Comparison of ENCODE assay signal across 17 cellular contexts in the genomic region with DNA sequence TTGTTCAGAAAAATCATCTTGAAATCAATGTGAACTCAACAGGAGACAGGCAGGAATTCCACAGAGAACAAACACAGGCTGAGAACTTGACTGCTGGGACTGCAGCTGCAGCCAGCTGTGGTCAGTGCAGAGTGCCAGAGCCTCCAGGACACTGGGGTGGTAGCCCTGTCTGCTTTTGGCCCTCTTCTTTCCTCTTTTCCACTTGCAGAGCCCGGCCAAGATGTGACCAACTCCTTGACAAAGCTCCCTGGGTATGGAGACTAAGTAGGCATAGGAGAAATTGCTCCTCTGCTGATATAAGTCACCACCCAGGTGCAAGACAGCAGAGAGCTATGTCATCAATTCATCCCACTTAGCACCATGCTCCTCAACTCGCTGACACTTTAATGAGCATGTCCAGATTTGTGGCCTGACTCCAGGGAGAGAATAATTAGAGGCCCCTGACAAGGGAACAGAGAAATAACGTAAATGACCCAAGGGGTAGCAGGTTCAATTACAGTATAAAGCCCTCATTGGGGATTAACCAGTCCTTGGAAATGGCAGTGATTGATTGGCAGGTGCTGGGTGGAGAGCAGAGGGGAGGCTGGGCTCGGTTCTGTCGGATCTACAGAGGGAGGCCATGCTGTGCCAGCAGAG.
A peak's percentile ranks its signal among the peaks of the same experiment; 100 is the strongest.
DNase-seq lines count a peak whose midpoint lies in the region; ATAC-seq and TF ChIP-seq lines count a peak whose summit lies in the region.
"Had no signal": no experiment of that assay in that cellular context is flagged by ENCODE, and none has a peak within 500 bp of the region (broad histone marks: within the 10 kb centered on the region; RNA-seq: fewer than 3 reads in every experiment).

No MANE protein-coding gene starts in this region.

- H3K36me3 ChIP-seq in upper lobe of left lung (no peaks in the 10 kb centered on the region), MG63 (no peaks in the 10 kb centered on the region)
- H3K36me3 ChIP-seq: BE2C had no signal

- H3K4me3 ChIP-seq in upper lobe of left lung = no peak overlapping the region
- H3K4me3 ChIP-seq in MG63 = no peak overlapping the region
- H3K4me3 ChIP-seq: A549, GM23248 had no signal

- no peaks in the 10 kb centered on the region for H3K36me3 Mint-ChIP-seq in chondrocyte (ENCODE audit: low read depth)
- H3K36me3 Mint-ChIP-seq: CD8-positive, alpha-beta T cell had no signal

- ATAC-seq in upper lobe of left lung (ENCODE audit: low FRiP score in 2 of 2) = peak; percentile 8 to 32
- ATAC-seq: A549; CD8-positive, alpha-beta T cell; HCT116 had no signal

- H3K9me3 Mint-ChIP-seq in chondrocyte (ENCODE audit: low read depth) = no peaks in the 10 kb centered on the region
- H3K9me3 Mint-ChIP-seq: CD8-positive, alpha-beta T cell had no signal

- H3K4me1 Mint-ChIP-seq in chondrocyte (ENCODE audit: low read depth) = peaks cover 53% of the 10 kb centered on the region

- H3K9me3 ChIP-seq in upper lobe of left lung = no peaks in the 10 kb centered on the region
- H3K9me3 ChIP-seq in MG63 = no peaks in the 10 kb centered on the region
- H3K9me3 ChIP-seq: A549, BE2C had no signal

- H3K27me3 Mint-ChIP-seq in chondrocyte (ENCODE audit: low read depth) = no peaks in the 10 kb centered on the region

- no peak for TF ChIP-seq POLR2A in upper lobe of left lung (IDR thresholded peaks at IDR 0.05)

- TF ChIP-seq CTCF in chondrocyte (IDR thresholded peaks at IDR 0.05) = no peak
- TF ChIP-seq CTCF in upper lobe of left lung (IDR thresholded peaks at IDR 0.05) = no peak

- H3K27ac Mint-ChIP-seq in chondrocyte (ENCODE audit: unreplicated experiment) = peak overlapping the region; percentile 55
- H3K27ac Mint-ChIP-seq: CD8-positive, alpha-beta T cell had no signal

- TF ChIP-seq EP300 in upper lobe of left lung (IDR thresholded peaks at IDR 0.05) = no peak

- H3K4me1 ChIP-seq in upper lobe of left lung = no peaks in the 10 kb centered on the region
- H3K4me1 ChIP-seq: A549, BE2C had no signal

- no peak overlapping the region for H3K4me3 Mint-ChIP-seq in chondrocyte (ENCODE audit: unreplicated experiment)
- H3K4me3 Mint-ChIP-seq: CD8-positive, alpha-beta T cell had no signal

- peak; percentile 34 for DNase-seq in NCI-H2227 (lab: John Stamatoyannopoulos, UW; ENCODE audit: unreplicated experiment)
- DNase-seq in chondrocyte (ENCODE audit: low spot score) = no peak
- peak; percentile 88 for DNase-seq in left kidney (ENCODE audit: low read depth, low spot score)
- DNase-seq in upper lobe of left lung = peak in 1 of 2 donors; percentile 19
- DNase-seq in MG63 = no peak
- DNase-seq in stimulated activated CD4-positive, alpha-beta T cell treated with anti-CD3 and anti-CD28 coated beads, Interleukin-1b, Interleukin-23, amount 100 ng/mL, for 48 hours = no peak
- no peak for DNase-seq in NCI-H1694 treated with DMSO at 0.1 percent for 48 hours (lab: John Stamatoyannopoulos, UW)
- DNase-seq: BE2C; CD8-positive, alpha-beta T cell; COR-L47; DMS153; DMS79 treated with DMSO at 0.1 percent for 48 hours; EL; GM23248 had no signal

- no peak overlapping the region for H3K27ac ChIP-seq in upper lobe of left lung
- H3K27ac ChIP-seq: A549, C4-2B, GM23248 had no signal

- 56 to 67% methylated on average over 5 of the region's 5 CpGs for WGBS in upper lobe of left lung, 2 donors

- H3K27me3 ChIP-seq in upper lobe of left lung (no peaks in the 10 kb centered on the region), MG63 (0 out of 2 replicates have a peak, but pooled peaks cover 3% of the 10 kb centered on the region)

Comparison
In these comparisons a context has a peak if more than half of its experiments do, and no peak if none do; other contexts are left out.
1. DNase-seq: peak in NCI-H2227 (single experiment) and left kidney (single experiment); none in chondrocyte (single experiment), MG63 (single experiment), stimulated activated CD4-positive, alpha-beta T cell treated with anti-CD3 and anti-CD28 coated beads, Interleukin-1b, Interleukin-23, amount 100 ng/mL, for 48 hours (single experiment) and NCI-H1694 treated with DMSO at 0.1 percent for 48 hours (single experiment).